In genomic region chr11:27452147-27452546, GRCh38 we compare ENCODE assay signal across 21 cellular contexts. TPM values are rescaled to one million over a fixed set of nuclear protein-coding genes. Genes with fewer than 3 reads are reported as not detected.
DNase-seq lines count a peak whose midpoint lies in the region; ATAC-seq, FAIRE-seq and TF ChIP-seq lines count a peak whose summit lies in the region.
"Had no signal": no experiment of that assay in that cellular context is flagged by ENCODE, and none has a peak within 500 bp of the region (broad histone marks: within the 10 kb centered on the region; RNA-seq: fewer than 3 reads in every experiment).

No MANE protein-coding gene starts in this region.

- no peak overlapping the region for H4K91ac ChIP-seq in mesenchymal stem cell (ENCODE audit: low read length)

- no peak overlapping the region for H2BK120ac ChIP-seq in mesenchymal stem cell (ENCODE audit: low read depth, low read length)

- TF ChIP-seq RAD21 in A549 (conservative IDR thresholded peaks at IDR 0.05 in 1 of 2, IDR thresholded peaks at IDR 0.05 in 1 of 2), result no peak

- no peak for FAIRE-seq in A549 (lab: Jason Lieb, UNC)
- FAIRE-seq: A204.1, GM12891 had no signal

- H2BK5ac ChIP-seq in mesenchymal stem cell (ENCODE audit: low read depth, low read length, poor library complexity, severe bottlenecking), result no peak overlapping the region

- no peak for TF ChIP-seq CTCF in A549 (IDR thresholded peaks at IDR 0.05)
- no peak for TF ChIP-seq CTCF in Panc1 (IDR thresholded peaks at IDR 0.05)

- no peaks in the 10 kb centered on the region for H3K4me1 Mint-ChIP-seq in central memory CD8-positive, alpha-beta T cell
- H3K4me1 Mint-ChIP-seq: activated CD4-positive, alpha-beta memory T cell treated with anti-CD3 and anti-CD28 coated beads, Interleukin-2, amount 10 ng/mL, durations not matched to agents 7 days and 5 days had no signal

- H3K79me1 ChIP-seq in mesenchymal stem cell (replicated peaks; ENCODE audit: low read length, poor library complexity, severe bottlenecking), result no peaks in the 10 kb centered on the region

- H3K27me3 ChIP-seq in Panc1 (ENCODE audit: control insufficient read depth, insufficient read depth, low read length), result no peaks in the 10 kb centered on the region
- no peaks in the 10 kb centered on the region for H3K27me3 ChIP-seq in mesenchymal stem cell (ENCODE audit: control insufficient read depth in 1 of 2, insufficient read depth in 1 of 2, low read length in 2 of 2)
- H3K27me3 ChIP-seq: cardiac muscle cell, heart left ventricle had no signal

- H3K18ac ChIP-seq in mesenchymal stem cell (ENCODE audit: low read depth in 1 of 2, low read length in 2 of 2), result no peak overlapping the region

- no peaks in the 10 kb centered on the region for H3K36me3 ChIP-seq in Panc1 (ENCODE audit: control insufficient read depth, insufficient read depth, low read length)
- H3K36me3 ChIP-seq in mesenchymal stem cell (ENCODE audit: control insufficient read depth in 1 of 2, insufficient read depth in 2 of 2, low read depth in 1 of 2, low read length in 2 of 2), result no peaks in the 10 kb centered on the region
- H3K36me3 ChIP-seq: cardiac muscle cell, heart left ventricle had no signal

- no peak overlapping the region for H3K4ac ChIP-seq in mesenchymal stem cell (ENCODE audit: low read depth in 1 of 2, low read length in 2 of 2)

- H3K14ac ChIP-seq in mesenchymal stem cell (ENCODE audit: low read length in 2 of 2), result no peak overlapping the region

- H2AK5ac ChIP-seq in mesenchymal stem cell (ENCODE audit: low read length, severe bottlenecking), result no peak overlapping the region

- no peak for TF ChIP-seq EP300 in A549 (IDR thresholded peaks at IDR 0.05)

- H3K4me1 ChIP-seq in A549 (peaks cover 83% of the 10 kb centered on the region), Panc1 (ENCODE audit: control insufficient read depth, insufficient read depth, low read length) (peaks cover 39% of the 10 kb centered on the region), mesenchymal stem cell (ENCODE audit: control insufficient read depth, insufficient read depth, low read depth, low read length) (peaks cover 5% of the 10 kb centered on the region)

- no peak overlapping the region for H3K23ac ChIP-seq in mesenchymal stem cell (ENCODE audit: low read length in 2 of 2)

- ATAC-seq in A549 (peak; percentile 22 to 24; a peak in 4 of 6 replicates), Panc1 (no peak), GM19467 (IDR thresholded peaks at IDR 0.05; ENCODE audit: unreplicated experiment) (no peak), GM19351 (IDR thresholded peaks at IDR 0.05; ENCODE audit: unreplicated experiment) (no peak)
- no peak for ATAC-seq in central memory CD8-positive, alpha-beta T cell (replicated peaks; ENCODE audit: extremely low read depth, poor library complexity, severe bottlenecking)

- no peak for DNase-seq in A549 (ENCODE audit: low read depth in 1 of 2, low spot score in 1 of 2)
- DNase-seq in Panc1 (ENCODE audit: low read depth, low spot score), result no peak
- no peak for DNase-seq in central memory CD8-positive, alpha-beta T cell (ENCODE audit: low spot score in 2 of 2)
- DNase-seq in mesenchymal stem cell, result no peak
- DNase-seq in NCI-H146 (lab: John Stamatoyannopoulos, UW), result no peak
- no peak for DNase-seq in DMS 273 (lab: John Stamatoyannopoulos, UW; ENCODE audit: unreplicated experiment)
- DNase-seq: activated CD4-positive, alpha-beta memory T cell treated with anti-CD3 and anti-CD28 coated beads, Interleukin-2, amount 10 ng/mL, durations not matched to agents 7 days and 5 days; activated gamma-delta T cell treated with Interleukin-2 at 50 U/mL for 16 hours; amniotic stem cell; dermis blood vessel endothelial cell; DND-41; heart left ventricle; NCI-H510A treated with DMSO at 0.1 percent for 48 hours; retina; SK-N-SH; stimulated activated CD4-positive, alpha-beta T cell treated with anti-CD3 and anti-CD28 coated beads, Interleukin-12 subunit alpha, Interleukin-12 subunit beta, amount 100 ng/mL, for 4 hours had no signal

- peak overlapping the region; percentile 59 for H3K27ac Mint-ChIP-seq in central memory CD8-positive, alpha-beta T cell (ENCODE audit: low read depth)
- H3K27ac Mint-ChIP-seq: activated CD4-positive, alpha-beta memory T cell treated with anti-CD3 and anti-CD28 coated beads, Interleukin-2, amount 10 ng/mL, durations not matched to agents 7 days and 5 days had no signal

- H2BK12ac ChIP-seq in mesenchymal stem cell (ENCODE audit: low read length in 2 of 2), result no peak overlapping the region

- TF ChIP-seq POLR2A in A549 (IDR thresholded peaks at IDR 0.05; ENCODE audit: low read length), result no peak

- H3K9me3 ChIP-seq in A549, result no peaks in the 10 kb centered on the region
- no peaks in the 10 kb centered on the region for H3K9me3 ChIP-seq in Panc1 (ENCODE audit: control insufficient read depth, insufficient read depth, low read depth, low read length)
- H3K9me3 ChIP-seq in mesenchymal stem cell (ENCODE audit: control insufficient read depth, low read length), result no peaks in the 10 kb centered on the region
- H3K9me3 ChIP-seq: heart left ventricle, SK-N-SH had no signal

- POLR2A ChIA-PET in A549 (lab: Yijun Ruan, JAX) (no interaction called here), Panc1 (lab: Charles Lee) (no interaction called here)

- H3K4me3 ChIP-seq in A549, result no peak overlapping the region
- H3K4me3 ChIP-seq in Panc1 (ENCODE audit: low read depth in 2 of 2, low read length in 2 of 2), result no peak overlapping the region
- H3K4me3 ChIP-seq in mesenchymal stem cell (ENCODE audit: insufficient read depth in 1 of 2, low read depth in 1 of 2, low read length in 2 of 2), result peak overlapping the region in 1 of 2 experiments; percentile 38
- H3K4me3 ChIP-seq: cardiac muscle cell, heart left ventricle had no signal

- intact Hi-C loops in Panc1 (cut with micrococcal nuclease; ENCODE audit: unreplicated experiment), result no loop called here

- in situ Hi-C loops in Panc1 (cut with HindIII; ENCODE audit: low pct_unique_long_range_greater_than_20kb, low sequenced_read_pairs), result no loop called here

- H3K4me3 Mint-ChIP-seq in central memory CD8-positive, alpha-beta T cell, result no peak overlapping the region
- H3K4me3 Mint-ChIP-seq: activated CD4-positive, alpha-beta memory T cell treated with anti-CD3 and anti-CD28 coated beads, Interleukin-2, amount 10 ng/mL, durations not matched to agents 7 days and 5 days had no signal

- BruUV-seq in Panc1 (replicated peaks; lab: Mats Ljungman, UMichigan), result TSS peak; percentile 3

- CTCF ChIA-PET in A549 (lab: Yijun Ruan, JAX), result interaction anchor here (1.3 to 1.6 kb wide), 2 partner anchors 12 to 268 kb away, joined by 3 to 6 read pairs; no protein-coding TSS in a partner anchor
- CTCF ChIA-PET in Panc1 (lab: Charles Lee), result no interaction called here

- H2AFZ ChIP-seq in mesenchymal stem cell (ENCODE audit: low read depth, low read length), result no peak overlapping the region

- H4K8ac ChIP-seq in mesenchymal stem cell (ENCODE audit: low read length), result no peak overlapping the region

- H3K4me2 ChIP-seq in A549 (peak overlapping the region; percentile 48), mesenchymal stem cell (ENCODE audit: low read length, poor library complexity, severe bottlenecking) (no peak overlapping the region)
- H3K4me2 ChIP-seq: SK-N-SH had no signal

- peaks cover 14% of the 10 kb centered on the region for H3K27me3 Mint-ChIP-seq in central memory CD8-positive, alpha-beta T cell

- H3K36me3 Mint-ChIP-seq in central memory CD8-positive, alpha-beta T cell (ENCODE audit: insufficient read depth), result no peaks in the 10 kb centered on the region

- H3K27ac ChIP-seq in A549 (peak overlapping the region; percentile 4 to 56; a peak in 4 of 6 replicates), Panc1 (ENCODE audit: low read length) (no peak overlapping the region), mesenchymal stem cell (ENCODE audit: low read length, poor library complexity, severe bottlenecking) (no peak overlapping the region)
- H3K27ac ChIP-seq: heart left ventricle had no signal

- peak overlapping the region; percentile 5 for H3K9ac ChIP-seq in mesenchymal stem cell (ENCODE audit: low read length)
- H3K9ac ChIP-seq: SK-N-SH had no signal

- WGBS in A549 (ENCODE audit: missing lambda C conversion rate), result 63% methylated on average over 3 of the region's 3 CpGs
- 98% methylated on average over 2 of the region's 3 CpGs for WGBS in mesenchymal stem cell

- H3K9me3 Mint-ChIP-seq in central memory CD8-positive, alpha-beta T cell, result no peaks in the 10 kb centered on the region
- H3K9me3 Mint-ChIP-seq: activated CD4-positive, alpha-beta memory T cell treated with anti-CD3 and anti-CD28 coated beads, Interleukin-2, amount 10 ng/mL, durations not matched to agents 7 days and 5 days had no signal

- no peak overlapping the region for H2BK15ac ChIP-seq in mesenchymal stem cell (ENCODE audit: low read depth, poor library complexity, severe bottlenecking)

TF ChIP-seq in A549, 52 proteins besides CTCF, POLR2A, EP300 and RAD21:
- no peak for TF ChIP-seq FOSB (CRISPR knock-in tag; IDR thresholded peaks at IDR 0.05)
- TF ChIP-seq CEBPB (IDR thresholded peaks at IDR 0.05), result peak in 1 of 2 experiments; percentile 23; a peak in 2 of 4 replicates
- TF ChIP-seq KDM5A (IDR thresholded peaks at IDR 0.05), result no peak
- no peak for TF ChIP-seq SMC3 (IDR thresholded peaks at IDR 0.05)
- no peak for TF ChIP-seq HES2 (IDR thresholded peaks at IDR 0.05)

RNA-seq across cellular contexts. Expression of gene LGR4, which starts 20.4 kb away (rescaled TPM):
- polyA plus RNA-seq in A549 (2011; rRNA removed), result 130 and 145 TPM in 2 replicates
- polyA plus RNA-seq in A549 (2012; cell fraction: cytosol; rRNA removed), result 24.3 and 35.8 TPM in 2 replicates
- polyA plus RNA-seq in A549 (2012; cell fraction: nucleus; rRNA removed), result 30.6 and 51.3 TPM in 2 replicates
- polyA plus RNA-seq in A549 (2017; fragmentation: RNase III; extraction: RNeasy Plus Mini Kit Qiagen cat#74134 plus additional on column Dnase treatment), result 40.9 to 43.5 TPM (median 41.2 TPM) in 3 replicates
- 241 and 257 TPM in 2 replicates for polyA minus RNA-seq in A549 (2011; rRNA and poly(A)+ RNA removed)
- total RNA-seq in Panc1 (2021; ENCODE audit: unreplicated experiment), result 61.8 TPM
- polyA plus RNA-seq in Panc1 (2012; ENCODE audit: insufficient read length), result 71.4 TPM
- 9.9 TPM for polyA plus RNA-seq in mesenchymal stem cell (2013, experiment 1 of 2)
- 10.9 TPM for polyA plus RNA-seq in mesenchymal stem cell (2013, experiment 2 of 2)

RNA-seq across cellular contexts. Expression of gene LIN7C, which starts 54.4 kb away (rescaled TPM):
- polyA plus RNA-seq in A549 (2011; rRNA removed), result 21.2 and 31.0 TPM in 2 replicates
- 5.5 and 6.2 TPM in 2 replicates for polyA plus RNA-seq in A549 (2012; cell fraction: cytosol; rRNA removed)
- polyA plus RNA-seq in A549 (2012; cell fraction: nucleus; rRNA removed), result 2.4 and 6.2 TPM in 2 replicates
- polyA plus RNA-seq in A549 (2017; fragmentation: RNase III; extraction: RNeasy Plus Mini Kit Qiagen cat#74134 plus additional on column Dnase treatment), result 9.0 to 10.1 TPM (median 9.7 TPM) in 3 replicates
- 10.5 and 11.6 TPM in 2 replicates for polyA minus RNA-seq in A549 (2011; rRNA and poly(A)+ RNA removed)
- total RNA-seq in Panc1 (2021; ENCODE audit: unreplicated experiment), result 44.2 TPM
- polyA plus RNA-seq in Panc1 (2012; ENCODE audit: insufficient read length), result 4.6 TPM
- 15.5 TPM for polyA plus RNA-seq in mesenchymal stem cell (2013, experiment 1 of 2)
- polyA plus RNA-seq in mesenchymal stem cell (2013, experiment 2 of 2), result 16.2 TPM

Comparison
In these comparisons a context has a peak if more than half of its experiments do, and no peak if none do; other contexts are left out.
1. ATAC-seq: peak in A549 (2 of 2); none in Panc1 (single experiment), central memory CD8-positive, alpha-beta T cell (single experiment), GM19467 (single experiment) and GM19351 (single experiment).
2. H3K27ac ChIP-seq: peak in A549 (2 of 2); none in Panc1 (single experiment) and mesenchymal stem cell (single experiment).